Comparison of ENCODE assay signal across 18 cellular contexts in genomic region chr2:109498906-109499305, GRCh38.
"Had no signal": no experiment of that assay in that cellular context is flagged by ENCODE, and none has a peak within 500 bp of the region (broad histone marks: within the 10 kb centered on the region; RNA-seq: fewer than 3 reads in every experiment).

No MANE protein-coding gene starts in this region.

- ATAC-seq: foreskin keratinocyte; naive thymus-derived CD8-positive, alpha-beta T cell had no signal

- H3K9me3 ChIP-seq: body of pancreas, lower lobe of right lung, pancreas, stomach, suprapubic skin, transverse colon, vagina had no signal

- H3K4me3 ChIP-seq: body of pancreas, lower lobe of right lung, pancreas, stomach, suprapubic skin, transverse colon, vagina had no signal

- H3K4me1 ChIP-seq: foreskin keratinocyte, pancreas had no signal

- DNase-seq: activated CD4-positive, alpha-beta T cell treated with anti-CD3 and anti-CD28 coated beads for 1 hour; activated gamma-delta T cell treated with Interleukin-2 at 50 U/mL for 16 hours; activated T-cell treated with anti-CD3 and anti-CD28 coated beads, Interleukin-2, amount 50 U/mL, for 1 hour; effector memory CD4-positive, alpha-beta T cell; foreskin keratinocyte; kidney; lower lobe of right lung; naive thymus-derived CD8-positive, alpha-beta T cell; pancreas; stimulated activated CD4-positive, alpha-beta T cell treated with anti-CD3 and anti-CD28 coated beads, Interleukin-12 subunit alpha, Interleukin-12 subunit beta, amount 100 ng/mL, for 4 hours; stimulated activated CD4-positive, alpha-beta T cell treated with anti-CD3 and anti-CD28 coated beads, Interleukin-4, amount 100 ng/mL, for 4 hours had no signal

- H3K27me3 ChIP-seq: body of pancreas, pancreas, stomach, suprapubic skin, transverse colon, vagina had no signal

- H3K27me3 Mint-ChIP-seq: activated naive CD4-positive, alpha-beta T cell treated with anti-CD3 and anti-CD28 coated beads, Interleukin-2, amount 50 U/mL, for 24 hours; naive thymus-derived CD8-positive, alpha-beta T cell had no signal

- H3K27ac Mint-ChIP-seq: T-helper 2 cell treated with Interferon-gamma antibody and Interleukin-4, amounts not matched to agents 5 μg/mL and 100 μg/mL, for 36 hours had no signal

- H3K36me3 ChIP-seq: lower lobe of right lung, pancreas, suprapubic skin, transverse colon, vagina had no signal

- H3K4me3 Mint-ChIP-seq: activated naive CD4-positive, alpha-beta T cell treated with anti-CD3 and anti-CD28 coated beads, Interleukin-2, amount 50 U/mL, for 24 hours; naive thymus-derived CD8-positive, alpha-beta T cell; T-helper 2 cell treated with Interferon-gamma antibody and Interleukin-4, amounts not matched to agents 5 μg/mL and 100 μg/mL, for 36 hours had no signal

- H3K4me1 Mint-ChIP-seq: activated naive CD4-positive, alpha-beta T cell treated with anti-CD3 and anti-CD28 coated beads, Interleukin-2, amount 50 U/mL, for 24 hours had no signal

- H3K27ac ChIP-seq: body of pancreas, foreskin keratinocyte, lower lobe of right lung, pancreas, stomach, suprapubic skin, vagina had no signal

- H3K9me3 Mint-ChIP-seq: activated naive CD4-positive, alpha-beta T cell treated with anti-CD3 and anti-CD28 coated beads, Interleukin-2, amount 50 U/mL, for 24 hours; T-helper 2 cell treated with Interferon-gamma antibody and Interleukin-4, amounts not matched to agents 5 μg/mL and 100 μg/mL, for 36 hours had no signal
